In genomic region chr3:20142517-20142916, GRCh38 we compare ENCODE assay signal across 1 cellular context.
TF ChIP-seq lines count a peak whose summit lies in the region.

No MANE protein-coding gene starts in this region.

TF ChIP-seq in H1, 55 proteins besides CTCF, POLR2A, EP300 and RAD21:
- TF ChIP-seq SIN3A (conservative IDR thresholded peaks at IDR 0.05 in 1 of 2, IDR thresholded peaks at IDR 0.05 in 1 of 2; ENCODE audit: low read depth in 1 of 2, low read length in 2 of 2): no peak
- no peak for TF ChIP-seq TBP (IDR thresholded peaks at IDR 0.05; ENCODE audit: low read depth, low read length)
- TF ChIP-seq RFX5 (IDR thresholded peaks at IDR 0.05; ENCODE audit: borderline replicate concordance, low read depth, low read length): no peak
- no peak for TF ChIP-seq RXRA (IDR thresholded peaks at IDR 0.05; ENCODE audit: insufficient read depth, low read depth, low read length)
- TF ChIP-seq KDM5A (IDR thresholded peaks at IDR 0.05; ENCODE audit: low read length): no peak
- no peak for TF ChIP-seq FOSL1 (IDR thresholded peaks at IDR 0.05; ENCODE audit: insufficient read depth, low read depth, low read length)
- no peak for TF ChIP-seq SP2 (IDR thresholded peaks at IDR 0.05; ENCODE audit: low read length)
TF ChIP-seq in H1: peak in this region for 0.
